In genomic region chr4:150009533-150009932, GRCh38 we compare ENCODE assay signal across 2 cellular contexts.
TF ChIP-seq lines count a peak whose summit lies in the region.

No MANE protein-coding gene starts in this region.

TF ChIP-seq in WTC11, 78 proteins besides CTCF, POLR2A, EP300 and RAD21 (continued from another document):
- TF ChIP-seq, protein P1, sequence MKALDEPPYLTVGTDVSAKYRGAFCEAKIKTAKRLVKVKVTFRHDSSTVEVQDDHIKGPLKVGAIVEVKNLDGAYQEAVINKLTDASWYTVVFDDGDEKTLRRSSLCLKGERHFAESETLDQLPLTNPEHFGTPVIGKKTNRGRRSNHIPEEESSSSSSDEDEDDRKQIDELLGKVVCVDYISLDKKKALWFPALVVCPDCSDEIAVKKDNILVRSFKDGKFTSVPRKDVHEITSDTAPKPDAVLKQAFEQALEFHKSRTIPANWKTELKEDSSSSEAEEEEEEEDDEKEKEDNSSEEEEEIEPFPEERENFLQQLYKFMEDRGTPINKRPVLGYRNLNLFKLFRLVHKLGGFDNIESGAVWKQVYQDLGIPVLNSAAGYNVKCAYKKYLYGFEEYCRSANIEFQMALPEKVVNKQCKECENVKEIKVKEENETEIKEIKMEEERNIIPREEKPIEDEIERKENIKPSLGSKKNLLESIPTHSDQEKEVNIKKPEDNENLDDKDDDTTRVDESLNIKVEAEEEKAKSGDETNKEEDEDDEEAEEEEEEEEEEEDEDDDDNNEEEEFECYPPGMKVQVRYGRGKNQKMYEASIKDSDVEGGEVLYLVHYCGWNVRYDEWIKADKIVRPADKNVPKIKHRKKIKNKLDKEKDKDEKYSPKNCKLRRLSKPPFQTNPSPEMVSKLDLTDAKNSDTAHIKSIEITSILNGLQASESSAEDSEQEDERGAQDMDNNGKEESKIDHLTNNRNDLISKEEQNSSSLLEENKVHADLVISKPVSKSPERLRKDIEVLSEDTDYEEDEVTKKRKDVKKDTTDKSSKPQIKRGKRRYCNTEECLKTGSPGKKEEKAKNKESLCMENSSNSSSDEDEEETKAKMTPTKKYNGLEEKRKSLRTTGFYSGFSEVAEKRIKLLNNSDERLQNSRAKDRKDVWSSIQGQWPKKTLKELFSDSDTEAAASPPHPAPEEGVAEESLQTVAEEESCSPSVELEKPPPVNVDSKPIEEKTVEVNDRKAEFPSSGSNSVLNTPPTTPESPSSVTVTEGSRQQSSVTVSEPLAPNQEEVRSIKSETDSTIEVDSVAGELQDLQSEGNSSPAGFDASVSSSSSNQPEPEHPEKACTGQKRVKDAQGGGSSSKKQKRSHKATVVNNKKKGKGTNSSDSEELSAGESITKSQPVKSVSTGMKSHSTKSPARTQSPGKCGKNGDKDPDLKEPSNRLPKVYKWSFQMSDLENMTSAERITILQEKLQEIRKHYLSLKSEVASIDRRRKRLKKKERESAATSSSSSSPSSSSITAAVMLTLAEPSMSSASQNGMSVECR (CRISPR knock-in tag; IDR thresholded peaks at IDR 0.05; ENCODE audit: borderline replicate concordance): no peak
- TF ChIP-seq TP53 (CRISPR knock-in tag; IDR thresholded peaks at IDR 0.05) (no peak), TCF7 (CRISPR knock-in tag; IDR thresholded peaks at IDR 0.05; ENCODE audit: low read depth) (no peak), AR (CRISPR knock-in tag; IDR thresholded peaks at IDR 0.05) (no peak), EMX1 (CRISPR knock-in tag; IDR thresholded peaks at IDR 0.05) (no peak), ZNF281 (CRISPR knock-in tag; IDR thresholded peaks at IDR 0.05) (no peak), CREB1 (CRISPR knock-in tag; IDR thresholded peaks at IDR 0.05) (no peak), ATF2 (CRISPR knock-in tag; IDR thresholded peaks at IDR 0.05; ENCODE audit: borderline replicate concordance, low read depth) (no peak), CDX4 (CRISPR knock-in tag; IDR thresholded peaks at IDR 0.05; ENCODE audit: borderline replicate concordance) (no peak)
TF ChIP-seq in WTC11: peak in this region for 0.

TF ChIP-seq in HepG2, 621 proteins besides CTCF, POLR2A, EP300 and RAD21 (continued from another document):
- TF ChIP-seq, protein P2, sequence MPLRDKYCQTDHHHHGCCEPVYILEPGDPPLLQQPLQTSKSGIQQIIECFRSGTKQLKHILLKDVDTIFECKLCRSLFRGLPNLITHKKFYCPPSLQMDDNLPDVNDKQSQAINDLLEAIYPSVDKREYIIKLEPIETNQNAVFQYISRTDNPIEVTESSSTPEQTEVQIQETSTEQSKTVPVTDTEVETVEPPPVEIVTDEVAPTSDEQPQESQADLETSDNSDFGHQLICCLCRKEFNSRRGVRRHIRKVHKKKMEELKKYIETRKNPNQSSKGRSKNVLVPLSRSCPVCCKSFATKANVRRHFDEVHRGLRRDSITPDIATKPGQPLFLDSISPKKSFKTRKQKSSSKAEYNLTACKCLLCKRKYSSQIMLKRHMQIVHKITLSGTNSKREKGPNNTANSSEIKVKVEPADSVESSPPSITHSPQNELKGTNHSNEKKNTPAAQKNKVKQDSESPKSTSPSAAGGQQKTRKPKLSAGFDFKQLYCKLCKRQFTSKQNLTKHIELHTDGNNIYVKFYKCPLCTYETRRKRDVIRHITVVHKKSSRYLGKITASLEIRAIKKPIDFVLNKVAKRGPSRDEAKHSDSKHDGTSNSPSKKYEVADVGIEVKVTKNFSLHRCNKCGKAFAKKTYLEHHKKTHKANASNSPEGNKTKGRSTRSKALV (CRISPR knock-in tag; IDR thresholded peaks at IDR 0.05): no peak
- TF ChIP-seq STAG1 (CRISPR knock-in tag; IDR thresholded peaks at IDR 0.05) (no peak), EEA1 (CRISPR knock-in tag; IDR thresholded peaks at IDR 0.05; ENCODE audit: borderline replicate concordance) (no peak)
- TF ChIP-seq, protein P3, sequence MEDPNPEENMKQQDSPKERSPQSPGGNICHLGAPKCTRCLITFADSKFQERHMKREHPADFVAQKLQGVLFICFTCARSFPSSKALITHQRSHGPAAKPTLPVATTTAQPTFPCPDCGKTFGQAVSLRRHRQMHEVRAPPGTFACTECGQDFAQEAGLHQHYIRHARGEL (CRISPR knock-in tag; IDR thresholded peaks at IDR 0.05): no peak
